In genomic region chr13:73325351-73326214, GRCh38 we compare ENCODE assay signal across 11 cellular contexts.
DNase-seq lines count a peak whose midpoint lies in the region; ATAC-seq, FAIRE-seq and TF ChIP-seq lines count a peak whose summit lies in the region.
"Had no signal": no experiment of that assay in that cellular context is flagged by ENCODE, and none has a peak within 500 bp of the region (broad histone marks: within the 10 kb centered on the region; RNA-seq: fewer than 3 reads in every experiment).

No MANE protein-coding gene starts in this region.

- no peaks in the 10 kb centered on the region for H3K9me3 ChIP-seq in A549

- H3K27me3 Mint-ChIP-seq in activated T-helper 2 cell treated with anti-CD3 and anti-CD28 coated beads, Interferon-gamma antibody, Interleukin-2, Interleukin-4, amounts not matched to agents 10 μg/mL and 5 μg/mL and 100 μg/mL, durations not matched to agents 14 hours and 24 hours and 36 hours (ENCODE audit: low read depth) = peaks cover 11% of the 10 kb centered on the region
- H3K27me3 Mint-ChIP-seq: naive B cell had no signal

- FAIRE-seq in A549 (lab: Jason Lieb, UNC) = peak; percentile 23

- H3K9me3 Mint-ChIP-seq in activated T-helper 2 cell treated with anti-CD3 and anti-CD28 coated beads, Interferon-gamma antibody, Interleukin-2, Interleukin-4, amounts not matched to agents 10 μg/mL and 5 μg/mL and 100 μg/mL, durations not matched to agents 14 hours and 24 hours and 36 hours = no peaks in the 10 kb centered on the region

- TF ChIP-seq CTCF in A549 (IDR thresholded peaks at IDR 0.05) = no peak
- no peak for TF ChIP-seq CTCF in fibroblast of villous mesenchyme (IDR thresholded peaks at IDR 0.05; ENCODE audit: insufficient read depth, low read depth, low read length)

- peak overlapping the region; percentile 75 for H3K4me2 ChIP-seq in A549

- H3K4me1 Mint-ChIP-seq in activated T-helper 2 cell treated with anti-CD3 and anti-CD28 coated beads, Interferon-gamma antibody, Interleukin-2, Interleukin-4, amounts not matched to agents 10 μg/mL and 5 μg/mL and 100 μg/mL, durations not matched to agents 14 hours and 24 hours and 36 hours (ENCODE audit: low read depth) = no peaks in the 10 kb centered on the region
- H3K4me1 Mint-ChIP-seq: naive B cell had no signal

- ATAC-seq in A549 (peak in 1 of 2 experiments; percentile 79; a peak in 4 of 6 replicates), GM21367 (IDR thresholded peaks at IDR 0.05; ENCODE audit: unreplicated experiment) (peak; percentile 53), HG03460 (IDR thresholded peaks at IDR 0.05; ENCODE audit: unreplicated experiment) (peak; percentile 80), left cardiac atrium (no peak)

- no peak for TF ChIP-seq POLR2A in A549 (IDR thresholded peaks at IDR 0.05; ENCODE audit: low read length)

- CTCF ChIA-PET in A549 (lab: Yijun Ruan, JAX) = no interaction called here

- DNase-seq in A549 (ENCODE audit: low read depth in 1 of 2, low spot score in 1 of 2) (peak in 1 of 2 experiments; percentile 49), fibroblast of villous mesenchyme (ENCODE audit: low read depth) (peak; percentile 28), left cardiac atrium (no peak), GM03348 (ENCODE audit: low spot score) (no peak), pons (ENCODE audit: low spot score) (no peak)
- DNase-seq in activated T-helper 2 cell treated with anti-CD3 and anti-CD28 coated beads, Interferon-gamma antibody, Interleukin-2, Interleukin-4, amounts not matched to agents 10 μg/mL and 5 μg/mL and 100 μg/mL, durations not matched to agents 14 hours and 24 hours and 36 hours (ENCODE audit: low spot score) = no peak
- DNase-seq: activated CD4-positive, alpha-beta T cell treated with anti-CD3 and anti-CD28 coated beads for 48 hours; naive B cell; NCI-H1436 treated with DMSO at 0.1 percent for 48 hours had no signal

- H3K36me3 Mint-ChIP-seq in activated T-helper 2 cell treated with anti-CD3 and anti-CD28 coated beads, Interferon-gamma antibody, Interleukin-2, Interleukin-4, amounts not matched to agents 10 μg/mL and 5 μg/mL and 100 μg/mL, durations not matched to agents 14 hours and 24 hours and 36 hours (ENCODE audit: low read depth) = no peaks in the 10 kb centered on the region
- H3K36me3 Mint-ChIP-seq: naive B cell had no signal

- intact Hi-C loops in activated T-helper 2 cell treated with anti-CD3 and anti-CD28 coated beads, Interferon-gamma antibody, Interleukin-2, Interleukin-4, amounts not matched to agents 10 μg/mL and 5 μg/mL and 100 μg/mL, durations not matched to agents 14 hours and 24 hours and 36 hours (cut with micrococcal nuclease) = no loop called here
- intact Hi-C loops in left cardiac atrium (cut with DNase I) = no loop called here

- TF ChIP-seq RAD21 in A549 (conservative IDR thresholded peaks at IDR 0.05 in 1 of 2, IDR thresholded peaks at IDR 0.05 in 1 of 2) = no peak

- H3K27ac ChIP-seq in A549 = peak overlapping the region; percentile 64 to 76

- peak overlapping the region; percentile 23; the same call in 2 of the 3 replicates for H3K4me3 ChIP-seq in A549
- H3K4me3 ChIP-seq in fibroblast of villous mesenchyme (ENCODE audit: low read depth, low read length) = no peak overlapping the region

- WGBS in A549 (ENCODE audit: missing lambda C conversion rate) = 2% methylated on average over 10 of the region's 10 CpGs

- TF ChIP-seq EP300 in A549 (IDR thresholded peaks at IDR 0.05) = no peak

- POLR2A ChIA-PET in A549 (lab: Yijun Ruan, JAX) = no interaction called here

- H3K4me3 Mint-ChIP-seq in activated T-helper 2 cell treated with anti-CD3 and anti-CD28 coated beads, Interferon-gamma antibody, Interleukin-2, Interleukin-4, amounts not matched to agents 10 μg/mL and 5 μg/mL and 100 μg/mL, durations not matched to agents 14 hours and 24 hours and 36 hours (ENCODE audit: low read depth) = no peak overlapping the region

- H3K27ac Mint-ChIP-seq in activated T-helper 2 cell treated with anti-CD3 and anti-CD28 coated beads, Interferon-gamma antibody, Interleukin-2, Interleukin-4, amounts not matched to agents 10 μg/mL and 5 μg/mL and 100 μg/mL, durations not matched to agents 14 hours and 24 hours and 36 hours = no peak overlapping the region

- H3K4me1 ChIP-seq in A549 = peaks cover 16% of the 10 kb centered on the region

TF ChIP-seq in A549, 52 proteins besides CTCF, POLR2A, EP300 and RAD21:
- no peak for TF ChIP-seq FOSL2 (IDR thresholded peaks at IDR 0.05)
- peak; percentile 42 for TF ChIP-seq FOSL2 (CRISPR knock-in tag; IDR thresholded peaks at IDR 0.05)
- peak; percentile 56 for TF ChIP-seq GATA3 (IDR thresholded peaks at IDR 0.05; ENCODE audit: borderline replicate concordance)
- TF ChIP-seq ELK1 (IDR thresholded peaks at IDR 0.05; ENCODE audit: low read depth, low read length) = no peak
- no peak for TF ChIP-seq HDAC2 (IDR thresholded peaks at IDR 0.05)
TF ChIP-seq in A549: peak in this region for 2.

Comparison
In these comparisons a context has a peak if more than half of its experiments do, and no peak if none do; other contexts are left out.
1. ATAC-seq: peak in GM21367 (single experiment) and HG03460 (single experiment); none in left cardiac atrium (0 of 2).